ENCODE assay signal across 10 cellular contexts in the genomic region with DNA sequence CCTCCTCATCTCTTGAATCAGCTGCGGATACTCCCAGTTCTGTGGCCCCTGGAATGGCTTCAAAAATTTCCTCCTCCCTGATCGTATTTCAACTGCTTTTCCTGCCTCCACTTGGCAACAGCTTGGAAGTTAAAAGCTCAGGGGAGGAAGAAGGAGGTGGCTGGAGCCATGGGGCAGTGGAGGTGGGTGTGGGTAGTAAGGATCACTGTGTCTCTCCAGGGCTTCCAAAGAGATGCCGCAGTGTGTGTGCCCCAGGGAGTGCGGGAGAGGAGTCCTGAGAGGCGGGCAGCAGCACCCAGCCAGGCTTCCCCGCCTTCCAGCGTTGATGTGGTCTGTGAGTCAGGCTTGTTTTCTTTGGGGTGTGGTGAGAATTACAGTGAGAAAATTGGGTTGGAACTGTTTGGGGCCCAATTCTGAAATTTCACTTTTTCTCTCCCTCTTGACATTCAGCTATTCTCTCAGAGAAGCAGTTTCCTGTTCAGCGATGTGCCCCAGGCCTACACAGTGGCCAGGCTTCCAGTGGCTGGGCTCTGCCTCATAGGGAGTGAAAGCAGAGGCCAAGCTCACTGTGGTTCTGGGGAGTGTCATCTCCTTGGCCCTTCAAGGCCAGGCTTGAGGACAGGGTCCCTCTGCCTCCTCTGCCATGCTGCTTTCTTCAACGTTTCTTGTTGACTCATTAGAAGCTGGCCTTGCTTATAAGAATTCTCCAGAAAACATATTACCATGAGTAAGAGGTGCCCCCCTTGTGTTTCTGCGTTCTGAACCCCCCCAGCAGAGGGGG.
DNase-seq lines count a peak whose midpoint lies in the region; ATAC-seq and TF ChIP-seq lines count a peak whose summit lies in the region.
"Had no signal": no experiment of that assay in that cellular context is flagged by ENCODE, and none has a peak within 500 bp of the region (broad histone marks: within the 10 kb centered on the region; RNA-seq: fewer than 3 reads in every experiment).

No MANE protein-coding gene starts in this region.

- peaks cover 45% of the 10 kb centered on the region for H3K36me3 Mint-ChIP-seq in Calu3 (ENCODE audit: insufficient read depth, unreplicated experiment)
- peaks cover 40% of the 10 kb centered on the region for H3K36me3 Mint-ChIP-seq in activated CD8-positive, alpha-beta T cell treated with anti-CD3 and anti-CD28 coated beads for 36 hours (ENCODE audit: low read depth)

- BruUV-seq in Calu3 (replicated peaks; lab: Mats Ljungman, UMichigan): TSS peak; percentile 95
- TSS peak; percentile 73 for BruUV-seq in PC-3 (replicated peaks; lab: Mats Ljungman, UMichigan)

- peak overlapping the region; percentile 50 for H3K4me3 Mint-ChIP-seq in Calu3 (ENCODE audit: low read depth, unreplicated experiment)
- no peak overlapping the region for H3K4me3 Mint-ChIP-seq in activated CD8-positive, alpha-beta T cell treated with anti-CD3 and anti-CD28 coated beads for 36 hours
- H3K4me3 Mint-ChIP-seq: activated naive CD4-positive, alpha-beta T cell treated with anti-CD3 and anti-CD28 coated beads, Interleukin-2, amount 50 U/mL, for 24 hours had no signal

- peaks cover 17% of the 10 kb centered on the region for H3K36me3 ChIP-seq in PC-3 (ENCODE audit: low read depth, low read length)
- H3K36me3 ChIP-seq in prostate gland: no peaks in the 10 kb centered on the region

- H3K9me2 ChIP-seq in PC-3 (replicated peaks; ENCODE audit: low read length): no peaks in the 10 kb centered on the region

- WGBS in prostate gland: 45% methylated on average over 10 of the region's 10 CpGs

- ATAC-seq in PC-3: peak; percentile 81
- ATAC-seq in HG02759 (IDR thresholded peaks at IDR 0.05; ENCODE audit: unreplicated experiment): no peak
- ATAC-seq in activated CD8-positive, alpha-beta T cell treated with anti-CD3 and anti-CD28 coated beads for 36 hours: no peak

- no peaks in the 10 kb centered on the region for H4K20me1 ChIP-seq in PC-3 (ENCODE audit: low read length)

- DNase-seq in Calu3 (peak; percentile 60), PC-3 (peak; percentile 93), fibroblast of gingiva (ENCODE audit: low read depth) (peak; percentile 80), non-pigmented ciliary epithelial cell (ENCODE audit: low read depth) (peak; percentile 49), prostate gland (ENCODE audit: low spot score) (no peak), globus pallidus (ENCODE audit: low spot score) (no peak)
- DNase-seq in activated CD8-positive, alpha-beta T cell treated with anti-CD3 and anti-CD28 coated beads for 36 hours: no peak
- DNase-seq: DND-41 had no signal

- no peaks in the 10 kb centered on the region for H3K79me2 ChIP-seq in PC-3 (ENCODE audit: low read length)

- TF ChIP-seq CTCF in Calu3 (IDR thresholded peaks at IDR 0.05; ENCODE audit: unreplicated experiment) (no peak), PC-3 (conservative IDR thresholded peaks at IDR 0.05; ENCODE audit: low read depth, low read length) (no peak), prostate gland (IDR thresholded peaks at IDR 0.05) (no peak)
- no peak for TF ChIP-seq CTCF in activated CD8-positive, alpha-beta T cell treated with anti-CD3 and anti-CD28 coated beads for 36 hours (IDR thresholded peaks at IDR 0.05)

- peak overlapping the region; percentile 12; the same call in 1 of the 2 replicates for H2AFZ ChIP-seq in PC-3 (ENCODE audit: low read length)

- TF ChIP-seq POLR2A in prostate gland (IDR thresholded peaks at IDR 0.05): no peak

- no peaks in the 10 kb centered on the region for H3K27me3 Mint-ChIP-seq in Calu3 (ENCODE audit: unreplicated experiment)
- no peaks in the 10 kb centered on the region for H3K27me3 Mint-ChIP-seq in activated CD8-positive, alpha-beta T cell treated with anti-CD3 and anti-CD28 coated beads for 36 hours
- H3K27me3 Mint-ChIP-seq: activated naive CD4-positive, alpha-beta T cell treated with anti-CD3 and anti-CD28 coated beads, Interleukin-2, amount 50 U/mL, for 24 hours had no signal

- H3K9me3 Mint-ChIP-seq in Calu3 (ENCODE audit: low read depth, unreplicated experiment): peaks cover 6% of the 10 kb centered on the region
- peaks cover 4% of the 10 kb centered on the region for H3K9me3 Mint-ChIP-seq in activated CD8-positive, alpha-beta T cell treated with anti-CD3 and anti-CD28 coated beads for 36 hours

- H3K9me3 ChIP-seq in PC-3 (ENCODE audit: low read length): no peaks in the 10 kb centered on the region; the same call in 1 of the 2 replicates
- H3K9me3 ChIP-seq in prostate gland: no peaks in the 10 kb centered on the region

- CTCF ChIA-PET in Calu3 (lab: Charles Lee): interaction anchor here (0.6 to 3.3 kb wide), 9 partner anchors 12 to 262 kb away, joined by 3 to 18 read pairs (median 3); no protein-coding TSS in a partner anchor
- CTCF ChIA-PET in PC-3 (lab: Charles Lee): interaction anchor here (1.2 to 2.3 kb wide), 3 partner anchors 12 to 584 kb away, joined by 4 to 18 read pairs (median 17); no protein-coding TSS in a partner anchor
- CTCF ChIA-PET in activated CD8-positive, alpha-beta T cell treated with anti-CD3 and anti-CD28 coated beads for 36 hours (lab: Charles Lee): interaction anchor here (0.8 to 0.9 kb wide), 2 partner anchors 26 to 29 kb away, joined by 3 read pairs; no protein-coding TSS in a partner anchor

- H3K4me1 Mint-ChIP-seq in Calu3 (ENCODE audit: low read depth, unreplicated experiment): peaks cover 59% of the 10 kb centered on the region
- H3K4me1 Mint-ChIP-seq in activated CD8-positive, alpha-beta T cell treated with anti-CD3 and anti-CD28 coated beads for 36 hours (ENCODE audit: low read depth): peaks cover 6% of the 10 kb centered on the region

- H3K4me3 ChIP-seq in PC-3 (ENCODE audit: low read length): peak overlapping the region; percentile 41; the same call in 1 of the 2 replicates
- H3K4me3 ChIP-seq in prostate gland: no peak overlapping the region

- H3K4me1 ChIP-seq in PC-3 (ENCODE audit: insufficient read depth, low read length) (peaks cover 48% of the 10 kb centered on the region), prostate gland (replicated peaks) (no peaks in the 10 kb centered on the region)

- no peaks in the 10 kb centered on the region for H3K27me3 ChIP-seq in PC-3 (ENCODE audit: low read length)
- H3K27me3 ChIP-seq in prostate gland (replicated peaks; ENCODE audit: insufficient read depth): no peaks in the 10 kb centered on the region

- H3K9ac ChIP-seq in PC-3 (ENCODE audit: low read length): peak overlapping the region; percentile 95

- intact Hi-C loops in Calu3 (cut with micrococcal nuclease; ENCODE audit: unreplicated experiment) (loop anchor here (2.0 kb wide), 1 partner anchor 41 kb away; no protein-coding TSS in a partner anchor), PC-3 (cut with micrococcal nuclease) (loop anchor here (2.0 kb wide), 1 partner anchor 31 kb away; no protein-coding TSS in a partner anchor), prostate gland (cut with DNase I) (no loop called here)
- intact Hi-C loops in activated CD8-positive, alpha-beta T cell treated with anti-CD3 and anti-CD28 coated beads for 36 hours (cut with micrococcal nuclease): no loop called here

- H3K27ac Mint-ChIP-seq in Calu3 (ENCODE audit: unreplicated experiment): peak overlapping the region; percentile 99
- no peak overlapping the region for H3K27ac Mint-ChIP-seq in activated CD8-positive, alpha-beta T cell treated with anti-CD3 and anti-CD28 coated beads for 36 hours
- H3K27ac Mint-ChIP-seq: activated naive CD4-positive, alpha-beta T cell treated with anti-CD3 and anti-CD28 coated beads, Interleukin-2, amount 50 U/mL, for 24 hours had no signal

- POLR2A ChIA-PET in PC-3 (lab: Charles Lee; ENCODE audit: unreplicated experiment): interaction anchor here (0.5 to 0.7 kb wide), 11 partner anchors 12 to 216 kb away, joined by 3 to 20 read pairs (median 4); a partner anchor contains a TSS
- POLR2A ChIA-PET in activated CD8-positive, alpha-beta T cell treated with anti-CD3 and anti-CD28 coated beads for 36 hours (lab: Charles Lee): no interaction called here

- H3F3A ChIP-seq in PC-3 (ENCODE audit: low read length, unreplicated experiment): peaks cover 28% of the 10 kb centered on the region

- peak overlapping the region; percentile 99 for H3K27ac ChIP-seq in PC-3 (ENCODE audit: low read length)
- H3K27ac ChIP-seq in prostate gland: no peak overlapping the region

- H3K4me2 ChIP-seq in PC-3 (ENCODE audit: low read length): peak overlapping the region; percentile 80

Comparison
In these comparisons a context has a peak if more than half of its experiments do, and no peak if none do; other contexts are left out.
1. DNase-seq: peak in Calu3 (single experiment), PC-3 (single experiment), fibroblast of gingiva (single experiment) and non-pigmented ciliary epithelial cell (single experiment); none in prostate gland (single experiment), globus pallidus (single experiment) and activated CD8-positive, alpha-beta T cell treated with anti-CD3 and anti-CD28 coated beads for 36 hours (single experiment).
2. intact Hi-C loops: an anchor here in Calu3 (2.0 kb wide) and PC-3 (2.0 kb wide); none called in prostate gland and activated CD8-positive, alpha-beta T cell treated with anti-CD3 and anti-CD28 coated beads for 36 hours.